Comparison of ENCODE assay signal across 22 cellular contexts in the genomic region with DNA sequence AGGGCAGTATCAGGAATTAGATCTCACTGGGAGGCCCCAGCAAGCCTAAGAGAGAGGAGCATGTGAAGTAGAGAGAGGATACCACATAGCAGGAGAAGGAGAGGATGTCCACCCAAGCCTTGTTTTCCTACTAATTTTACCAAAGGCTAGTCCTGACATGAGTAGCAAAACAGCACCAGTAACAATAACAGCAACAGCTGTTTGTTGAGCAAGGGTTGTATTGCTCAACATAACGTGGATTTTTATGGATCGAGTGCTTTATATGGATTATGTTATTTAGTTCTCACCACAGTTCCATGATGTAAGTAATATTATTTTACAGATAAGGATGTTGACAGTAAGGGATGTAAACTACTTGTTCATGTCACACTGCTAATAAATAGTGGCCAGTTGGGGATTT.
"Had no signal": no experiment of that assay in that cellular context is flagged by ENCODE, and none has a peak within 500 bp of the region (broad histone marks: within the 10 kb centered on the region; RNA-seq: fewer than 3 reads in every experiment).

No MANE protein-coding gene starts in this region.

- H3K27ac Mint-ChIP-seq: brain; nephron; stimulated activated memory B cell treated with anti-CD40 and anti-IgM and Interleukin-4, amounts not matched to agents 10 μg/mL and 1 μg/mL and 100 μg/mL, for 72 hours; WTC11 had no signal

- H3K27me3 Mint-ChIP-seq: stimulated activated memory B cell treated with anti-CD40 and anti-IgM and Interleukin-4, amounts not matched to agents 10 μg/mL and 1 μg/mL and 100 μg/mL, for 72 hours had no signal

- H3K9me3 Mint-ChIP-seq: activated naive CD4-positive, alpha-beta T cell treated with anti-CD3 and anti-CD28 coated beads, Interleukin-2, amount 50 U/mL, for 24 hours; brain; central memory CD8-positive, alpha-beta T cell; nephron; WTC11 had no signal

- H3K9me3 ChIP-seq: esophagus squamous epithelium, left ventricle myocardium inferior, neutrophil, pancreas, stomach, suprapubic skin, tibial nerve had no signal

- H3K27me3 ChIP-seq: neutrophil, pancreas, stomach, suprapubic skin, tibial nerve had no signal

- H3K4me1 ChIP-seq: esophagus squamous epithelium, left ventricle myocardium inferior, pancreas, stomach, suprapubic skin, tibial nerve had no signal

- H3K27ac ChIP-seq: esophagus squamous epithelium, left ventricle myocardium inferior, neutrophil, pancreas, skin epidermis, stomach, suprapubic skin, tibial nerve had no signal

- H3K4me3 ChIP-seq: esophagus squamous epithelium, left ventricle myocardium inferior, pancreas, skin epidermis, stomach, suprapubic skin, tibial nerve had no signal

- H3K4me1 Mint-ChIP-seq: activated naive CD4-positive, alpha-beta T cell treated with anti-CD3 and anti-CD28 coated beads, Interleukin-2, amount 50 U/mL, for 24 hours; brain; central memory CD8-positive, alpha-beta T cell; nephron; stimulated activated memory B cell treated with anti-CD40 and anti-IgM and Interleukin-4, amounts not matched to agents 10 μg/mL and 1 μg/mL and 100 μg/mL, for 72 hours; WTC11 had no signal

- H3K36me3 ChIP-seq: esophagus squamous epithelium, left ventricle myocardium inferior, neutrophil, pancreas, stomach, suprapubic skin, tibial nerve had no signal

- DNase-seq: activated gamma-delta T cell treated with Interleukin-2 at 50 U/mL for 16 hours; activated T-cell treated with anti-CD3 and anti-CD28 coated beads, Interleukin-2, amount 50 U/mL, for 1 hour; aorta; effector memory CD4-positive, alpha-beta T cell; esophagus squamous epithelium; foreskin fibroblast; left ventricle myocardium inferior; pancreas; right cardiac atrium; stimulated activated CD4-positive, alpha-beta T cell treated with anti-CD3 and anti-CD28 coated beads, Interleukin-2, amount 100 ng/mL, for 24 hours; stomach; T-helper 9 cell had no signal

- H3K36me3 Mint-ChIP-seq: activated naive CD4-positive, alpha-beta T cell treated with anti-CD3 and anti-CD28 coated beads, Interleukin-2, amount 50 U/mL, for 24 hours; brain; stimulated activated memory B cell treated with anti-CD40 and anti-IgM and Interleukin-4, amounts not matched to agents 10 μg/mL and 1 μg/mL and 100 μg/mL, for 72 hours; WTC11 had no signal

- H3K4me3 Mint-ChIP-seq: activated naive CD4-positive, alpha-beta T cell treated with anti-CD3 and anti-CD28 coated beads, Interleukin-2, amount 50 U/mL, for 24 hours; brain; central memory CD8-positive, alpha-beta T cell; nephron; stimulated activated memory B cell treated with anti-CD40 and anti-IgM and Interleukin-4, amounts not matched to agents 10 μg/mL and 1 μg/mL and 100 μg/mL, for 72 hours; WTC11 had no signal

- ATAC-seq: pancreas; right cardiac atrium; stimulated activated memory B cell treated with anti-CD40 and anti-IgM and Interleukin-4, amounts not matched to agents 10 μg/mL and 1 μg/mL and 100 μg/mL, for 72 hours; WTC11 had no signal
